In genomic region chr2:233676046-233676445, GRCh38 we compare ENCODE assay signal across 19 cellular contexts. TPM values are rescaled to one million over a fixed set of nuclear protein-coding genes. Genes with fewer than 3 reads are reported as not detected.
"Had no signal": no experiment of that assay in that cellular context is flagged by ENCODE, and none has a peak within 500 bp of the region (broad histone marks: within the 10 kb centered on the region; RNA-seq: fewer than 3 reads in every experiment).

No MANE protein-coding gene starts in this region.

- DNase-seq: activated CD4-positive, alpha-beta T cell treated with anti-CD3 and anti-CD28 coated beads, Interleukin-2, amount 50 U/mL, for 1 hour; activated naive CD4-positive, alpha-beta T cell treated with Interleukin-2 at 50 U/mL for 16 hours; activated T-cell treated with anti-CD3 and anti-CD28 coated beads for 4 hours; anterior cingulate cortex; left ventricle myocardium superior; mucosa of descending colon; naive thymus-derived CD4-positive, alpha-beta T cell; pancreas; stimulated activated CD4-positive, alpha-beta T cell treated with anti-CD3 and anti-CD28 coated beads, Interleukin-4, amount 100 ng/mL, for 1 hour; stimulated activated naive B cell treated with anti-CD40 and anti-IgM and Interleukin-4, amounts not matched to agents 10 μg/mL and 1 μg/mL and 100 μg/mL, for 72 hours; T-helper 9 cell; tibial artery; uterus had no signal

- FAIRE-seq: colon, keratinocyte had no signal

- ATAC-seq: activated CD4-positive, CD25-positive, alpha-beta regulatory T cell treated with anti-CD3 and anti-CD28 coated beads, Interleukin-2, amount 50 U/mL, for 24 hours; activated T-helper 17 cell treated with anti-CD3 and anti-CD28 coated beads, Interleukin-2, amount 50 U/mL, for 72 hours; left ventricle myocardium superior; mucosa of descending colon; naive thymus-derived CD4-positive, alpha-beta T cell; pancreas; stimulated activated naive B cell treated with anti-CD40 and anti-IgM and Interleukin-4, amounts not matched to agents 10 μg/mL and 1 μg/mL and 100 μg/mL, for 72 hours had no signal

RNA-seq across cellular contexts. Expression of gene UGT1A9, which starts 4.3 kb away (rescaled TPM):
- total RNA-seq: left ventricle myocardium superior; naive thymus-derived CD4-positive, alpha-beta T cell; subcutaneous adipose tissue; uterus had no signal
- polyA plus RNA-seq: keratinocyte; naive thymus-derived CD4-positive, alpha-beta T cell; pancreas had no signal

RNA-seq across cellular contexts. Expression of gene UGT1A7, which starts 5.7 kb away (rescaled TPM):
- total RNA-seq: activated T-helper 17 cell treated with anti-CD3 and anti-CD28 coated beads, Interleukin-2, amount 50 U/mL, for 72 hours; left ventricle myocardium superior; naive thymus-derived CD4-positive, alpha-beta T cell; pancreas had no signal
- polyA plus RNA-seq: hepatocyte; naive thymus-derived CD4-positive, alpha-beta T cell; pancreas had no signal

RNA-seq across cellular contexts. Expression of gene UGT1A6, which starts 16.6 kb away (rescaled TPM):
- total RNA-seq: activated T-helper 17 cell treated with anti-CD3 and anti-CD28 coated beads, Interleukin-2, amount 50 U/mL, for 72 hours; left ventricle myocardium superior; naive thymus-derived CD4-positive, alpha-beta T cell; subcutaneous adipose tissue; uterus had no signal
- polyA plus RNA-seq: naive thymus-derived CD4-positive, alpha-beta T cell had no signal

RNA-seq across cellular contexts. Expression of gene UGT1A5, which starts 36.7 kb away (rescaled TPM):
- total RNA-seq: activated T-helper 17 cell treated with anti-CD3 and anti-CD28 coated beads, Interleukin-2, amount 50 U/mL, for 72 hours; hepatocyte; left ventricle myocardium superior; naive thymus-derived CD4-positive, alpha-beta T cell; pancreas; subcutaneous adipose tissue; uterus had no signal
- polyA plus RNA-seq: hepatocyte; naive thymus-derived CD4-positive, alpha-beta T cell; pancreas had no signal

RNA-seq across cellular contexts. Expression of gene UGT1A10, which starts 39.8 kb away (rescaled TPM):
- total RNA-seq: hepatocyte; left ventricle myocardium superior; naive thymus-derived CD4-positive, alpha-beta T cell; subcutaneous adipose tissue; uterus had no signal
- polyA plus RNA-seq: hepatocyte; naive thymus-derived CD4-positive, alpha-beta T cell; pancreas had no signal
